In genomic region chr2:97707428-97708380, GRCh38 we compare ENCODE assay signal across 23 cellular contexts. TPM values are rescaled to one million over a fixed set of nuclear protein-coding genes. Genes with fewer than 3 reads are reported as not detected.
DNase-seq lines count a peak whose midpoint lies in the region; ATAC-seq, FAIRE-seq and TF ChIP-seq lines count a peak whose summit lies in the region.
"Had no signal": no experiment of that assay in that cellular context is flagged by ENCODE, and none has a peak within 500 bp of the region (broad histone marks: within the 10 kb centered on the region; RNA-seq: fewer than 3 reads in every experiment).

No MANE protein-coding gene starts in this region.

- H3K18ac ChIP-seq in mesendoderm (ENCODE audit: low read length) = no peak overlapping the region

- H2AK5ac ChIP-seq in mesendoderm (ENCODE audit: low read length) = peak overlapping the region; percentile 66

- peaks cover 2% of the 10 kb centered on the region for H3K36me3 Mint-ChIP-seq in activated CD4-positive, alpha-beta T cell treated with anti-CD3 and anti-CD28 coated beads, Interleukin-2, amount 10 ng/mL, durations not matched to agents 24 days and 14 days (ENCODE audit: low read depth)
- H3K36me3 Mint-ChIP-seq: brain, naive B cell, T-cell had no signal

- no peak overlapping the region for H4K8ac ChIP-seq in mesendoderm (ENCODE audit: low read depth, low read length)

- H3K27me3 ChIP-seq in mesendoderm (ENCODE audit: insufficient read depth, low read length, poor library complexity) (no peaks in the 10 kb centered on the region), upper lobe of right lung (peaks cover 15% of the 10 kb centered on the region)

- H3K4me2 ChIP-seq in mesendoderm (ENCODE audit: low read length) = no peak overlapping the region
- H3K4me2 ChIP-seq: A549 had no signal

- H3K36me3 ChIP-seq in mesendoderm (ENCODE audit: control insufficient read depth, insufficient read depth, low read length) (no peaks in the 10 kb centered on the region), upper lobe of right lung (no peaks in the 10 kb centered on the region)

- H3K9me3 Mint-ChIP-seq in activated CD4-positive, alpha-beta T cell treated with anti-CD3 and anti-CD28 coated beads, Interleukin-2, amount 10 ng/mL, durations not matched to agents 24 days and 14 days = no peaks in the 10 kb centered on the region
- H3K9me3 Mint-ChIP-seq: activated naive CD8-positive, alpha-beta T cell treated with anti-CD3 and anti-CD28 coated beads, Interleukin-2, amount 50 U/mL, for 24 hours; naive B cell; stimulated activated naive CD8-positive, alpha-beta T cell treated with anti-CD3 and anti-CD28 coated beads, Interleukin-15, Interleukin-2, amounts not matched to agents 100 ng/mL and 50 ng/mL, for 24 hours; T-cell had no signal

- TF ChIP-seq POLR2A in H54 (IDR thresholded peaks at IDR 0.05; ENCODE audit: low read depth, low read length) = no peak

- peak; percentile 53 for DNase-seq in activated CD8-positive, alpha-beta memory T cell treated with anti-CD3 and anti-CD28 coated beads for 24 hours
- no peak for DNase-seq in activated CD8-positive, alpha-beta memory T cell treated with anti-CD3 and anti-CD28 coated beads, Interleukin-2, amount 50 U/mL, for 4 hours
- DNase-seq in activated CD8-positive, alpha-beta memory T cell treated with anti-CD3 and anti-CD28 coated beads, Interleukin-2, amount 50 U/mL, for 48 hours = peak; percentile 44
- DNase-seq in mesendoderm (no peak), upper lobe of right lung (peak; percentile 61), NCI-H526 (lab: John Stamatoyannopoulos, UW) (no peak), H54 (ENCODE audit: insufficient read length, low spot score) (no peak)
- no peak for DNase-seq in activated CD4-positive, alpha-beta T cell treated with anti-CD3 and anti-CD28 coated beads, Interleukin-2, amount 10 ng/mL, durations not matched to agents 24 days and 14 days
- DNase-seq: activated CD4-positive, alpha-beta T cell treated with anti-CD3 and anti-CD28 coated beads, Interleukin-2, amount 50 U/mL, for 48 hours; activated naive CD8-positive, alpha-beta T cell treated with anti-CD3 and anti-CD28 coated beads, Interleukin-2, amount 50 U/mL, for 24 hours; naive B cell; NCI-H1092 treated with DMSO at 0.1 percent for 48 hours; NCI-H510A treated with DMSO at 0.1 percent for 48 hours; Right ventricle myocardium superior; stimulated activated CD4-positive, alpha-beta T cell treated with anti-CD3 and anti-CD28 coated beads, Interleukin-2, amount 100 ng/mL, for 24 hours had no signal

- no peak overlapping the region for H3K4me3 Mint-ChIP-seq in activated CD4-positive, alpha-beta T cell treated with anti-CD3 and anti-CD28 coated beads, Interleukin-2, amount 10 ng/mL, durations not matched to agents 24 days and 14 days
- H3K4me3 Mint-ChIP-seq: activated naive CD8-positive, alpha-beta T cell treated with anti-CD3 and anti-CD28 coated beads, Interleukin-2, amount 50 U/mL, for 24 hours; brain; naive B cell; stimulated activated naive CD8-positive, alpha-beta T cell treated with anti-CD3 and anti-CD28 coated beads, Interleukin-15, Interleukin-2, amounts not matched to agents 100 ng/mL and 50 ng/mL, for 24 hours; T-cell had no signal

- H2BK15ac ChIP-seq in mesendoderm (replicated peaks; ENCODE audit: low read depth) = no peak overlapping the region

- H2BK120ac ChIP-seq in mesendoderm (ENCODE audit: low read depth, low read length) = no peak overlapping the region

- H3K27me3 Mint-ChIP-seq in activated CD4-positive, alpha-beta T cell treated with anti-CD3 and anti-CD28 coated beads, Interleukin-2, amount 10 ng/mL, durations not matched to agents 24 days and 14 days = peaks cover 2% of the 10 kb centered on the region
- H3K27me3 Mint-ChIP-seq: activated naive CD8-positive, alpha-beta T cell treated with anti-CD3 and anti-CD28 coated beads, Interleukin-2, amount 50 U/mL, for 24 hours; brain; stimulated activated naive CD8-positive, alpha-beta T cell treated with anti-CD3 and anti-CD28 coated beads, Interleukin-15, Interleukin-2, amounts not matched to agents 100 ng/mL and 50 ng/mL, for 24 hours; T-cell had no signal

- H2BK5ac ChIP-seq in mesendoderm (ENCODE audit: low read length) = no peak overlapping the region

- no peak overlapping the region for H3K27ac ChIP-seq in mesendoderm (ENCODE audit: low read depth, low read length)
- H3K27ac ChIP-seq in upper lobe of right lung = no peak overlapping the region
- H3K27ac ChIP-seq: A549, coronary artery, parathyroid adenoma had no signal

- TF ChIP-seq CTCF in upper lobe of right lung (IDR thresholded peaks at IDR 0.05) = no peak

- H3K9ac ChIP-seq in mesendoderm (ENCODE audit: low read length) = no peak overlapping the region
- H3K9ac ChIP-seq: parathyroid adenoma had no signal

- intact Hi-C loops in upper lobe of right lung (cut with DNase I) = no loop called here
- intact Hi-C loops in activated CD4-positive, alpha-beta T cell treated with anti-CD3 and anti-CD28 coated beads, Interleukin-2, amount 10 ng/mL, durations not matched to agents 24 days and 14 days (cut with micrococcal nuclease) = no loop called here

- no peak overlapping the region for H3K27ac Mint-ChIP-seq in activated CD4-positive, alpha-beta T cell treated with anti-CD3 and anti-CD28 coated beads, Interleukin-2, amount 10 ng/mL, durations not matched to agents 24 days and 14 days
- H3K27ac Mint-ChIP-seq: activated naive CD8-positive, alpha-beta T cell treated with anti-CD3 and anti-CD28 coated beads, Interleukin-2, amount 50 U/mL, for 24 hours; brain; naive B cell; T-cell had no signal

- no peak overlapping the region for H3K4ac ChIP-seq in mesendoderm (ENCODE audit: low read depth, low read length)

- H3K79me1 ChIP-seq in mesendoderm (ENCODE audit: low read length) = no peaks in the 10 kb centered on the region

- WGBS in mesendoderm (ENCODE audit: extremely low coverage, insufficient coverage, low lambda C conversion rate) = no CpG with 5 or more reads among the region's 14 CpGs

- H3K23ac ChIP-seq in mesendoderm (ENCODE audit: low read length) = no peak overlapping the region

- peaks cover 10% of the 10 kb centered on the region for H3K4me1 ChIP-seq in mesendoderm (ENCODE audit: control insufficient read depth, low read depth, low read length)
- no peaks in the 10 kb centered on the region for H3K4me1 ChIP-seq in upper lobe of right lung
- H3K4me1 ChIP-seq: A549 had no signal

- no peak for FAIRE-seq in H54 (lab: Jason Lieb, UNC)
- FAIRE-seq: A549, H1 had no signal

- peaks cover 26% of the 10 kb centered on the region for H3K4me1 Mint-ChIP-seq in activated CD4-positive, alpha-beta T cell treated with anti-CD3 and anti-CD28 coated beads, Interleukin-2, amount 10 ng/mL, durations not matched to agents 24 days and 14 days

- no peaks in the 10 kb centered on the region for H3K9me3 ChIP-seq in upper lobe of right lung
- H3K9me3 ChIP-seq: A549 had no signal

- no peak overlapping the region for H3K4me3 ChIP-seq in mesendoderm (ENCODE audit: low read length)
- no peak overlapping the region for H3K4me3 ChIP-seq in upper lobe of right lung
- H3K4me3 ChIP-seq: A549, coronary artery, lung had no signal

- no peak overlapping the region for H3K56ac ChIP-seq in mesendoderm (ENCODE audit: low read length)

- no peak overlapping the region for H4K5ac ChIP-seq in mesendoderm (ENCODE audit: low read length)

- peak; percentile 27 for ATAC-seq in upper lobe of right lung
- ATAC-seq: activated naive CD8-positive, alpha-beta T cell treated with anti-CD3 and anti-CD28 coated beads, Interleukin-2, amount 50 U/mL, for 24 hours; T-cell had no signal

- no peaks in the 10 kb centered on the region for H3K79me2 ChIP-seq in mesendoderm (ENCODE audit: control insufficient read depth, insufficient read depth, low read length)
- H3K79me2 ChIP-seq: parathyroid adenoma had no signal

RNA-seq across cellular contexts. Expression of gene ZAP70, which starts 5.7 kb away (rescaled TPM):
- 0.46 TPM for polyA plus RNA-seq in mesendoderm (2013, experiment 1 of 2)
- 0.63 TPM for polyA plus RNA-seq in mesendoderm (2013, experiment 2 of 2)
- total RNA-seq in upper lobe of right lung = 10.2 TPM
- total RNA-seq in activated CD4-positive, alpha-beta T cell treated with anti-CD3 and anti-CD28 coated beads, Interleukin-2, amount 10 ng/mL, durations not matched to agents 24 days and 14 days = 240 and 242 TPM in 2 replicates
- total RNA-seq: H1 had no signal

RNA-seq across cellular contexts. Expression of gene C2orf92, which starts 38.2 kb away (rescaled TPM):
- polyA plus RNA-seq in mesendoderm (2013, experiment 1 of 2) = 1.7 TPM
- 1.7 TPM for polyA plus RNA-seq in mesendoderm (2013, experiment 2 of 2)
- total RNA-seq in upper lobe of right lung = 14.4 TPM
- total RNA-seq in activated CD4-positive, alpha-beta T cell treated with anti-CD3 and anti-CD28 coated beads, Interleukin-2, amount 10 ng/mL, durations not matched to agents 24 days and 14 days = 16.8 and 16.9 TPM in 2 replicates

RNA-seq across cellular contexts. Expression of gene ACTR1B, which starts 43.9 kb away (rescaled TPM):
- polyA plus RNA-seq in mesendoderm (2013, experiment 1 of 2) = 16.6 TPM
- 16.7 TPM for polyA plus RNA-seq in mesendoderm (2013, experiment 2 of 2)
- 60.7 TPM for total RNA-seq in upper lobe of right lung
- total RNA-seq in activated CD4-positive, alpha-beta T cell treated with anti-CD3 and anti-CD28 coated beads, Interleukin-2, amount 10 ng/mL, durations not matched to agents 24 days and 14 days = 122 TPM in 2 replicates

Comparison
In these comparisons a context has a peak if more than half of its experiments do, and no peak if none do; other contexts are left out.
1. DNase-seq: peak in activated CD8-positive, alpha-beta memory T cell treated with anti-CD3 and anti-CD28 coated beads for 24 hours (single experiment), activated CD8-positive, alpha-beta memory T cell treated with anti-CD3 and anti-CD28 coated beads, Interleukin-2, amount 50 U/mL, for 48 hours (single experiment) and upper lobe of right lung (single experiment); none in activated CD8-positive, alpha-beta memory T cell treated with anti-CD3 and anti-CD28 coated beads, Interleukin-2, amount 50 U/mL, for 4 hours (single experiment), mesendoderm (single experiment), activated CD4-positive, alpha-beta T cell treated with anti-CD3 and anti-CD28 coated beads, Interleukin-2, amount 10 ng/mL, durations not matched to agents 24 days and 14 days (single experiment), NCI-H526 (0 of 2) and H54 (single experiment).
2. RNA of gene ZAP70, which starts 5.7 kb away (total RNA-seq): 240 to 242 TPM in activated CD4-positive, alpha-beta T cell treated with anti-CD3 and anti-CD28 coated beads, Interleukin-2, amount 10 ng/mL, durations not matched to agents 24 days and 14 days; 10.2 TPM in upper lobe of right lung (single experiment); every median in the first group is over 10 times any median in the second.